8 cellular contexts compared by ENCODE assay signal in the genomic region with DNA sequence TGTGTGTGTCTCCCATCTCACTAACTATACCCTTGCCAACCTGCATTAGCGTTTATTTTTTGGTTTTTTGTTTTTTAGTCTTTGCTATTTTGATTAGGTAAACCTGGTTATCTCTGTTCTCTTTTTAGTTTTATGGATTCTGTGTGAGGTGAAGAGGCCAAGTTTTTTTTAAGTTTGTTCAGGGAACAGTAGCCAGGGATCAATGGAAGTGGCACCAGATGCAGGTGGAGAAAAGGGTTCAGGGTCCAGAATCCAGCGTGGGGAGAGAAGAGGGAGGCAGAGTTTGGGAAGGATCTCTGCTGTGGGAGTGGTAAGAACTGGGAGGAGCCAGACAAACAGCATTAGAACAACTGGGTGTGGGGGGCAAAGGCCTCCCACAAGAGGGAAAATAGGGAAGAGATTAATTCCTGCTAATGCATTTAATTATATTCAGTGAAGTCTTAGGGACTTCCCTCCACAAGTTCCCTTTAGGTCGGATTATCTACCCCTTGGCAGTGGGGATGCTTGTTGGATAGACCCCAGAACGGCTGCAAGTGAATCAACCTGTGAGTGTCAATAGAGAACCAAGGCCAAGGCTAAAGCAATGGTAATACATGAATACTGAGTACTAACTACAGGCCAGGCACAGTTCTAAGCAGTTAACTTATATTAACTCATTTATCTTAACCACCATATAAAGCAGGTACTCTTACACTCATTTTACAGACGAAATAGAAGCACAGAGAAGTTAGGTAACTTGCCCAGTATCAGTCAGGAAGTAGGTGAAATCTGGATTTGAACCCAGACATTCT. TPM values are rescaled to one million over a fixed set of nuclear protein-coding genes. Genes with fewer than 3 reads are reported as not detected.
A peak's percentile ranks its signal among the peaks of the same experiment; 100 is the strongest.
DNase-seq lines count a peak whose midpoint lies in the region; ATAC-seq and TF ChIP-seq lines count a peak whose summit lies in the region.

No MANE protein-coding gene starts in this region.

- peak overlapping the region; percentile 12 for H3K18ac ChIP-seq in H9 (ENCODE audit: insufficient read length, low read depth, low read length)

- no peak overlapping the region for H2BK12ac ChIP-seq in H9 (ENCODE audit: insufficient read length, low read depth, low read length)

- no peaks in the 10 kb centered on the region for H3K9me3 ChIP-seq in H9 (ENCODE audit: control insufficient read depth, low read depth, low read length)
- no peaks in the 10 kb centered on the region for H3K9me3 ChIP-seq in SU-DHL-6 (ENCODE audit: insufficient read depth, low read length)
- no peaks in the 10 kb centered on the region for H3K9me3 ChIP-seq in skeletal muscle tissue (ENCODE audit: control insufficient read depth in 3 of 3, low read length in 3 of 3)

- no peak for DNase-seq in H9
- DNase-seq in foreskin fibroblast = no peak
- no peak for DNase-seq in COR-L47 (lab: John Stamatoyannopoulos, UW)

- H3K79me1 ChIP-seq in H9 (ENCODE audit: insufficient read depth, low read depth, low read length, poor library complexity, severe bottlenecking) = no peaks in the 10 kb centered on the region

- H2BK120ac ChIP-seq in H9 (ENCODE audit: low read depth, low read length, poor library complexity, severe bottlenecking) = no peak overlapping the region

- H3K4me3 ChIP-seq in SU-DHL-6 (ENCODE audit: insufficient read depth, low read length, poor library complexity, severe bottlenecking) (peak overlapping the region; percentile 79), foreskin fibroblast (ENCODE audit: low read depth in 1 of 2, low read length in 2 of 2) (peak overlapping the region; percentile 86 to 99), skeletal muscle tissue (ENCODE audit: low read length in 3 of 3) (peak overlapping the region in 2 of 3 donors; percentile 78 to 90)

- no peak overlapping the region for H2BK15ac ChIP-seq in H9 (ENCODE audit: low read depth, low read length)

- no peak overlapping the region for H4K91ac ChIP-seq in H9 (ENCODE audit: insufficient read length, low read depth, low read length)

- peaks cover 12% of the 10 kb centered on the region for H3K23me2 ChIP-seq in H9 (ENCODE audit: insufficient read length, low read depth, low read length, poor library complexity, severe bottlenecking)

- H2BK20ac ChIP-seq in H9 (ENCODE audit: low read depth, low read length, poor library complexity, severe bottlenecking) = no peak overlapping the region

- H4K5ac ChIP-seq in H9 (ENCODE audit: insufficient read length, low read depth, low read length) = no peak overlapping the region

- TF ChIP-seq CTCF in H9 (conservative IDR thresholded peaks at IDR 0.05) (no peak), SU-DHL-6 (IDR thresholded peaks at IDR 0.05; ENCODE audit: insufficient read depth, low read length, poor library complexity, severe bottlenecking) (no peak), foreskin fibroblast (IDR thresholded peaks at IDR 0.05; ENCODE audit: low read depth, low read length) (no peak)

- H4K20me1 ChIP-seq in H9 (ENCODE audit: control insufficient read depth, insufficient read depth, insufficient read length) = peaks cover 2% of the 10 kb centered on the region
- H4K20me1 ChIP-seq in SU-DHL-6 (ENCODE audit: low read depth, low read length) = no peaks in the 10 kb centered on the region

- H2AFZ ChIP-seq in H9 (ENCODE audit: low read length) (no peak overlapping the region), SU-DHL-6 (ENCODE audit: low read depth, low read length, severe bottlenecking) (peak overlapping the region; percentile 89)

- ATAC-seq in GM21367 (IDR thresholded peaks at IDR 0.05; ENCODE audit: unreplicated experiment) (no peak), GM21515 (IDR thresholded peaks at IDR 0.05; ENCODE audit: unreplicated experiment) (no peak), HG03460 (IDR thresholded peaks at IDR 0.05; ENCODE audit: unreplicated experiment) (no peak)

- H3K79me2 ChIP-seq in H9 (ENCODE audit: insufficient read depth, low read length) (peaks cover 6% of the 10 kb centered on the region; the same call in 1 of the 2 replicates), SU-DHL-6 (ENCODE audit: insufficient read depth, low read length) (peaks cover 24% of the 10 kb centered on the region; the same call in 1 of the 2 replicates)

- H4K8ac ChIP-seq in H9 (replicated peaks; ENCODE audit: insufficient read length, low read depth, low read length) = no peak overlapping the region

- H3K36me3 Mint-ChIP-seq in H9 (ENCODE audit: insufficient read depth in 1 of 3, low read depth in 3 of 3) = no peaks in the 10 kb centered on the region; a peak in 1 of 7 replicates

- no peaks in the 10 kb centered on the region for H3K9me3 Mint-ChIP-seq in H9

- no peak overlapping the region for H2BK5ac ChIP-seq in H9 (ENCODE audit: insufficient read length, low read length)

- H3K4me1 Mint-ChIP-seq in H9 = peaks cover 39 to 49% of the 10 kb centered on the region in 2 experiments

- peak overlapping the region; percentile 93 to 94 for H3K4me3 Mint-ChIP-seq in H9

- peak overlapping the region; percentile 97 for H3K4me2 ChIP-seq in H9 (ENCODE audit: insufficient read depth, insufficient read length, low read length)
- peak overlapping the region; percentile 85 for H3K4me2 ChIP-seq in SU-DHL-6 (ENCODE audit: low read depth, low read length, poor library complexity, severe bottlenecking)

- H3K27me3 ChIP-seq in H9 (ENCODE audit: insufficient read depth, low read length) = no peaks in the 10 kb centered on the region
- H3K27me3 ChIP-seq in SU-DHL-6 (ENCODE audit: low read length) = no peaks in the 10 kb centered on the region
- H3K27me3 ChIP-seq in skeletal muscle tissue (ENCODE audit: control insufficient read depth in 3 of 3, insufficient read depth in 3 of 3, low read length in 3 of 3) = no peaks in the 10 kb centered on the region

- peak overlapping the region; percentile 67 to 95 (median 91); a peak in 3 of 7 replicates for H3K27ac Mint-ChIP-seq in H9

- H3K9me2 ChIP-seq in SU-DHL-6 (replicated peaks; ENCODE audit: insufficient read depth, low read length) = no peaks in the 10 kb centered on the region

- no peaks in the 10 kb centered on the region; the same call in 1 of the 2 replicates for H3K4me1 ChIP-seq in H9 (ENCODE audit: insufficient read depth, low read length)
- peaks cover 24 to 38% (median 30%) of the 10 kb centered on the region in 3 donors for H3K4me1 ChIP-seq in skeletal muscle tissue (ENCODE audit: control insufficient read depth in 3 of 3, insufficient read depth in 3 of 3, low read length in 3 of 3)

- H3K27ac ChIP-seq in H9 (ENCODE audit: insufficient read length, low read depth, low read length) (no peak overlapping the region), SU-DHL-6 (ENCODE audit: low read depth, low read length) (peak overlapping the region; percentile 42), skeletal muscle tissue (ENCODE audit: low read depth, low read length) (peak overlapping the region; percentile 75)

- H3K9ac ChIP-seq in H9 (ENCODE audit: extremely low read depth, insufficient read length, low read length) = no peak overlapping the region
- H3K9ac ChIP-seq in SU-DHL-6 (ENCODE audit: low read length) = peak overlapping the region; percentile 77
- H3K9ac ChIP-seq in skeletal muscle tissue (ENCODE audit: low read depth in 1 of 3, low read length in 3 of 3) = peak overlapping the region; percentile 69 to 86 (median 83)

- no peak overlapping the region for H3T11ph ChIP-seq in H9 (ENCODE audit: low read length)

- no peak overlapping the region for H3K4ac ChIP-seq in H9 (ENCODE audit: low read depth, low read length)

- peaks cover 17% of the 10 kb centered on the region for H3F3A ChIP-seq in SU-DHL-6 (ENCODE audit: insufficient read depth)

- H3K56ac ChIP-seq in H9 (ENCODE audit: insufficient read length, low read depth, low read length) = no peak overlapping the region

- no peak overlapping the region for H3K23ac ChIP-seq in H9 (ENCODE audit: insufficient read length, low read depth, low read length)

- H3K36me3 ChIP-seq in SU-DHL-6 (ENCODE audit: low read length) (no peaks in the 10 kb centered on the region), skeletal muscle tissue (ENCODE audit: control insufficient read depth in 3 of 3, insufficient read depth in 3 of 3, low read length in 3 of 3) (no peaks in the 10 kb centered on the region)

- H3K27me3 Mint-ChIP-seq in H9 (ENCODE audit: low read depth) = no peaks in the 10 kb centered on the region; the same call in 1 of the 2 replicates

- no peak overlapping the region for H2AK5ac ChIP-seq in H9 (ENCODE audit: insufficient read length, low read length)

- H3K14ac ChIP-seq in H9 (ENCODE audit: insufficient read depth, low read length) = peak overlapping the region; percentile 84; the same call in 1 of the 2 replicates

- WGBS in H9 (ENCODE audit: extremely low coverage, insufficient read length, low lambda C conversion rate) = no CpG with 5 or more reads among the region's 5 CpGs

RNA-seq across cellular contexts. Expression of gene GNAT2, which starts 0.6 kb away (rescaled TPM):
- total RNA-seq in H9 (2021) = 0.20 TPM in 1 of 2 replicates, not detected in the other
- not detected for total RNA-seq in skeletal muscle tissue

RNA-seq across cellular contexts. Expression of gene AMPD2, which starts 0.8 kb away (rescaled TPM):
- 63.0 and 65.1 TPM in 2 replicates for total RNA-seq in H9 (2021)
- total RNA-seq in skeletal muscle tissue = 34.4 TPM

RNA-seq across cellular contexts. Expression of gene GSTM4, which starts 37.1 kb away (rescaled TPM):
- total RNA-seq in H9 (2021) = 22.0 and 24.6 TPM in 2 replicates
- total RNA-seq in skeletal muscle tissue = 10.4 TPM

RNA-seq across cellular contexts. Expression of gene GSTM2, which starts 49.0 kb away (rescaled TPM):
- total RNA-seq in H9 (2021) = 14.9 and 15.3 TPM in 2 replicates
- total RNA-seq in skeletal muscle tissue = 32.9 TPM
